In the genomic region with DNA sequence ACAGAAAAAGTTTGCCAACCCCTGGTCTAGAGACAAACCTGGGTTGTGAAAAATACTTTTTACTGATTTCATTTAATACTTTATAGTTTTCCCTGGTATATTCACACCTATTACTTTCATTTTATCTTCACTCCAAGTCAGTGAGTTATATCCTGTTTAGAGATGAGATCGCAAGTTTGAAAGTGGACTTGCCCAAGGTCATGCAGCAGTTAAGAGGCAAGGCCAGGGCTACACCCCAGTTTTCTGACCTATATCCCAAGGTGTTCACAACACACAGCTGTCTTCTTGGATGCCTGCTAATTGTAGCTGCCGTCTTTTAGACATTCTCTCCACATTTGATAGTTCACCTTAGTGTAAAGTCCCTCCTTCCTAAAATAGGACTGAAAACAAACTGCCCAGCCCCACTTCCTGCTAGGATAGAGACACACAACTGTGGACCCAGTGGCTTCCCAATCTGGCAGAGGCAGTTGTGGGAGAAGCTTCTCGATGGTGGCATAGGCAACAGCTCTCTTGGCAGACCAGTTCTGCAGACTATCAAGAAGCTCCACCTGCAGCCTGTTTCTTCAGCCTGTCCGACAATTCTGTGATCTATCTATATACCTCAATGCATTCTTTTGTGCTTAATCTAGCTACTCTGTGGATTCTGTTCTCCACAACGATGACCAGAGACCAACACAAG, we compare ENCODE assay signal across 18 cellular contexts. TPM values are rescaled to one million over a fixed set of nuclear protein-coding genes. Genes with fewer than 3 reads are reported as not detected.
DNase-seq lines count a peak whose midpoint lies in the region; ATAC-seq, FAIRE-seq and TF ChIP-seq lines count a peak whose summit lies in the region.
"Had no signal": no experiment of that assay in that cellular context is flagged by ENCODE, and none has a peak within 500 bp of the region (broad histone marks: within the 10 kb centered on the region; RNA-seq: fewer than 3 reads in every experiment).

No MANE protein-coding gene starts in this region.

- DNase-seq in EH (ENCODE audit: low read depth) (peak; percentile 18), M059J (ENCODE audit: low read depth) (peak; percentile 15), astrocyte (ENCODE audit: low read depth) (no peak), keratinocyte (ENCODE audit: low read depth, low spot score) (no peak), GM19238 (ENCODE audit: insufficient read length, low spot score) (no peak), NCI-H2196 (lab: John Stamatoyannopoulos, UW; ENCODE audit: unreplicated experiment) (no peak), SKM-1 treated with dmso at 0.1 percent for 144 hours (lab: John Stamatoyannopoulos, UW; ENCODE audit: unreplicated experiment) (no peak)
- DNase-seq: activated CD4-positive, alpha-beta T cell treated with anti-CD3 and anti-CD28 coated beads for 36 hours; activated gamma-delta T cell treated with Interleukin-2 at 50 U/mL for 16 hours; aorta; GF-D8; Karpas-422; NCI-H226; T1000 had no signal

- dilution Hi-C loops in keratinocyte (cut with MboI; ENCODE audit: extremely low pct_ligation_motif_present, low sequenced_read_pairs): no loop called here

- peaks cover 19% of the 10 kb centered on the region for H3K4me1 ChIP-seq in astrocyte (ENCODE audit: insufficient read depth, low read length)
- H3K4me1 ChIP-seq in keratinocyte (ENCODE audit: control insufficient read depth, extremely low read depth, insufficient read depth, low read length): peaks cover 26% of the 10 kb centered on the region

- peaks cover 59% of the 10 kb centered on the region for H3K4me1 Mint-ChIP-seq in astrocyte (ENCODE audit: low read depth, unreplicated experiment)
- H3K4me1 Mint-ChIP-seq: activated CD4-positive, alpha-beta T cell treated with anti-CD3 and anti-CD28 coated beads for 36 hours had no signal

- peaks cover 97% of the 10 kb centered on the region for H3K79me2 ChIP-seq in astrocyte (ENCODE audit: insufficient read depth, low read length)
- H3K79me2 ChIP-seq in keratinocyte (ENCODE audit: control insufficient read depth, insufficient read depth, low read length): peaks cover 92% of the 10 kb centered on the region

- H3K9ac ChIP-seq in astrocyte (ENCODE audit: low read length) (no peak overlapping the region), keratinocyte (ENCODE audit: control insufficient read depth, extremely low read depth, insufficient read depth, low read length) (no peak overlapping the region)

- H3K27ac ChIP-seq in astrocyte (ENCODE audit: low read depth, low read length) (no peak overlapping the region), keratinocyte (ENCODE audit: control insufficient read depth, insufficient read depth, low read length) (peak overlapping the region; percentile 16)
- H3K27ac ChIP-seq: SJSA1 had no signal

- H3K9me1 ChIP-seq in keratinocyte (ENCODE audit: control insufficient read depth, extremely low read depth, insufficient read depth, low read length): no peaks in the 10 kb centered on the region

- no peak overlapping the region for H3K4me3 ChIP-seq in astrocyte (ENCODE audit: insufficient read depth, low read depth, low read length)
- peak overlapping the region in 1 of 3 experiments; percentile 15 for H3K4me3 ChIP-seq in keratinocyte (ENCODE audit: control insufficient read depth in 2 of 3, extremely low read depth in 1 of 3, insufficient read depth in 2 of 3, low read depth in 1 of 3, low read length in 3 of 3)
- H3K4me3 ChIP-seq: SJSA1 had no signal

- no peak for FAIRE-seq in astrocyte (lab: Jason Lieb, UNC)
- peak; percentile 78 for FAIRE-seq in keratinocyte (lab: Jason Lieb, UNC)
- FAIRE-seq: colon had no signal

- H2AFZ ChIP-seq in astrocyte (ENCODE audit: low read depth, low read length) (no peak overlapping the region), keratinocyte (ENCODE audit: control insufficient read depth, low read length) (no peak overlapping the region)

- no peaks in the 10 kb centered on the region for H3K27me3 Mint-ChIP-seq in astrocyte (ENCODE audit: low read depth, unreplicated experiment)

- H3K36me3 ChIP-seq in astrocyte (ENCODE audit: insufficient read depth, low read length): no peaks in the 10 kb centered on the region
- H3K36me3 ChIP-seq in keratinocyte (ENCODE audit: control insufficient read depth in 2 of 2, extremely low read depth in 1 of 2, insufficient read depth in 2 of 2, low read length in 2 of 2): peaks cover 0 to 4% of the 10 kb centered on the region in 2 experiments
- H3K36me3 ChIP-seq: SJSA1 had no signal

- H4K20me1 ChIP-seq in astrocyte (ENCODE audit: insufficient read depth, low read length) (peaks cover 87% of the 10 kb centered on the region), keratinocyte (ENCODE audit: control insufficient read depth, extremely low read depth, insufficient read depth, low read length) (peaks cover 5% of the 10 kb centered on the region)

- no peaks in the 10 kb centered on the region for H3K27me3 ChIP-seq in astrocyte (ENCODE audit: insufficient read depth, low read length)
- no peaks in the 10 kb centered on the region for H3K27me3 ChIP-seq in keratinocyte (ENCODE audit: control insufficient read depth, extremely low read depth, insufficient read depth, low read length)
- H3K27me3 ChIP-seq: SJSA1 had no signal

- ATAC-seq in GM19351 (IDR thresholded peaks at IDR 0.05; ENCODE audit: unreplicated experiment): no peak
- ATAC-seq: activated CD4-positive, alpha-beta T cell treated with anti-CD3 and anti-CD28 coated beads for 36 hours had no signal

- H3K4me3 Mint-ChIP-seq in astrocyte (ENCODE audit: unreplicated experiment): peak overlapping the region; percentile 51
- H3K4me3 Mint-ChIP-seq: activated CD4-positive, alpha-beta T cell treated with anti-CD3 and anti-CD28 coated beads for 36 hours; nephron had no signal

- H3K9me3 ChIP-seq in astrocyte (ENCODE audit: insufficient read depth, low read depth, low read length): no peaks in the 10 kb centered on the region
- H3K9me3 ChIP-seq in keratinocyte (ENCODE audit: control insufficient read depth, low read depth, low read length): no peaks in the 10 kb centered on the region
- H3K9me3 ChIP-seq: SJSA1 had no signal

- TF ChIP-seq CTCF in astrocyte (IDR thresholded peaks at IDR 0.05; ENCODE audit: insufficient read depth, low read depth, low read length) (no peak), keratinocyte (optimal IDR thresholded peaks at IDR 0.05 in 1 of 3, IDR thresholded peaks at IDR 0.05 in 1 of 3, conservative IDR thresholded peaks at IDR 0.05 in 1 of 3; ENCODE audit: extremely low read depth in 1 of 3, insufficient read depth in 2 of 3, low read length in 3 of 3) (peak in 1 of 3 experiments; percentile 22)

- H3K4me2 ChIP-seq in astrocyte (ENCODE audit: low read length): no peak overlapping the region
- peak overlapping the region; percentile 42 for H3K4me2 ChIP-seq in keratinocyte (ENCODE audit: control insufficient read depth, extremely low read depth, insufficient read depth, low read depth, low read length)

- peaks cover 4% of the 10 kb centered on the region for H3K9me3 Mint-ChIP-seq in astrocyte (ENCODE audit: unreplicated experiment)
- H3K9me3 Mint-ChIP-seq: nephron had no signal

- peak overlapping the region; percentile 22 for H3K27ac Mint-ChIP-seq in astrocyte (ENCODE audit: unreplicated experiment)
- H3K27ac Mint-ChIP-seq: activated CD4-positive, alpha-beta T cell treated with anti-CD3 and anti-CD28 coated beads for 36 hours; nephron had no signal

- H3K36me3 Mint-ChIP-seq in astrocyte (ENCODE audit: low read depth, unreplicated experiment): peaks cover 3% of the 10 kb centered on the region

RNA-seq across cellular contexts. Expression of a gene that starts 58.1 kb away (rescaled TPM):
- total RNA-seq in M059J (2014; rRNA removed; shearing (Covaris generic)): 59.1 and 72.0 TPM in 2 replicates
- 128 and 162 TPM in 2 replicates for total RNA-seq in astrocyte
- polyA plus RNA-seq in keratinocyte: 8.2 to 21.2 TPM (median 13.7 TPM) in 3 replicates
- polyA plus RNA-seq in keratinocyte (2011; ENCODE audit: low read depth): 220 TPM
- polyA plus RNA-seq in keratinocyte (2011; cell fraction: cytosol; rRNA removed): 14.8 and 22.0 TPM in 2 replicates
- 51.5 and 53.8 TPM in 2 replicates for polyA plus RNA-seq in keratinocyte (2011; cell fraction: nucleus; rRNA removed)
- polyA plus RNA-seq in keratinocyte (2012; ENCODE audit: low replicate concordance): 49.7 and 116 TPM in 2 replicates
- polyA minus RNA-seq in keratinocyte: 11.0 to 80.3 TPM (median 54.5 TPM) in 3 replicates
- polyA minus RNA-seq in keratinocyte (2011; cell fraction: cytosol; rRNA and poly(A)+ RNA removed): 11.5 TPM
- polyA minus RNA-seq in keratinocyte (2011; cell fraction: nucleus; rRNA and poly(A)+ RNA removed): 37.9 and 101 TPM in 2 replicates

Comparison
In these comparisons a context has a peak if more than half of its experiments do, and no peak if none do; other contexts are left out.
1. DNase-seq: peak in EH (single experiment) and M059J (single experiment); none in astrocyte (single experiment), keratinocyte (single experiment), GM19238 (single experiment), NCI-H2196 (single experiment) and SKM-1 treated with dmso at 0.1 percent for 144 hours (single experiment).